ENCODE assay signal across 1 cellular context in genomic region chr7:101940830-101941229, GRCh38.
TF ChIP-seq lines count a peak whose summit lies in the region.

No MANE protein-coding gene starts in this region.

TF ChIP-seq in K562, 482 proteins besides CTCF, POLR2A, EP300 and RAD21 (continued from another document):
- TF ChIP-seq SMARCA5 (IDR thresholded peaks at IDR 0.05) (0 out of 2 replicates have a peak, but pooled peaks have one; percentile 21), FOXJ2 (tag; IDR thresholded peaks at IDR 0.05) (no peak), ELF4 (CRISPR knock-in tag; IDR thresholded peaks at IDR 0.05) (no peak), NR4A1 (CRISPR knock-in tag; IDR thresholded peaks at IDR 0.05) (no peak), NR4A1 (tag; IDR thresholded peaks at IDR 0.05) (no peak), CREB3L1 (IDR thresholded peaks at IDR 0.05; ENCODE audit: borderline replicate concordance, low read depth) (no peak), CUX1 (CRISPR knock-in tag; IDR thresholded peaks at IDR 0.05) (no peak), E4F1 (CRISPR knock-in tag; IDR thresholded peaks at IDR 0.05; ENCODE audit: borderline replicate concordance) (no peak), BCOR (IDR thresholded peaks at IDR 0.05) (peak; percentile 82), RHOXF2B (CRISPR knock-in tag; conservative IDR thresholded peaks at IDR 0.05) (no peak), KDM1A (IDR thresholded peaks at IDR 0.05) (peak; percentile 46 to 52; a peak in 3 of 4 replicates), NFYB (IDR thresholded peaks at IDR 0.05; ENCODE audit: extremely low read depth, insufficient read length) (no peak), ADNP (tag; IDR thresholded peaks at IDR 0.05) (0 out of 2 replicates have a peak, but pooled peaks have one; percentile 38), HDAC2 (IDR thresholded peaks at IDR 0.05) (no peak)
